ENCODE assay signal across 12 cellular contexts in genomic region chr3:186815490-186815889, GRCh38. TPM values are rescaled to one million over a fixed set of nuclear protein-coding genes. Genes with fewer than 3 reads are reported as not detected.
DNase-seq lines count a peak whose midpoint lies in the region; ATAC-seq and TF ChIP-seq lines count a peak whose summit lies in the region.
"Had no signal": no experiment of that assay in that cellular context is flagged by ENCODE, and none has a peak within 500 bp of the region (broad histone marks: within the 10 kb centered on the region; RNA-seq: fewer than 3 reads in every experiment).

No MANE protein-coding gene starts in this region.

- no peak for TF ChIP-seq CTCF in esophagus squamous epithelium (IDR thresholded peaks at IDR 0.05)
- no peak for TF ChIP-seq CTCF in adrenal gland (IDR thresholded peaks at IDR 0.05)

- peak overlapping the region; percentile 13 for H3K4me2 ChIP-seq in Karpas-422 (ENCODE audit: low read depth, low read length, poor library complexity, severe bottlenecking)

- H3K27me3 ChIP-seq in Karpas-422 (ENCODE audit: low read length): no peaks in the 10 kb centered on the region
- peaks cover 0 to 33% (median 0%) of the 10 kb centered on the region in 4 donors for H3K27me3 ChIP-seq in esophagus squamous epithelium
- H3K27me3 ChIP-seq in adrenal gland: no peaks in the 10 kb centered on the region

- no peaks in the 10 kb centered on the region for H3K9me3 ChIP-seq in Karpas-422 (ENCODE audit: low read length)
- no peaks in the 10 kb centered on the region for H3K9me3 ChIP-seq in esophagus squamous epithelium
- H3K9me3 ChIP-seq in adrenal gland (replicated peaks in 1 of 3): no peaks in the 10 kb centered on the region

- H3K27ac ChIP-seq in Karpas-422 (ENCODE audit: low read length): no peak overlapping the region
- H3K27ac ChIP-seq in esophagus squamous epithelium: no peak overlapping the region
- no peak overlapping the region for H3K27ac ChIP-seq in adrenal gland

- ATAC-seq in GM18870 (IDR thresholded peaks at IDR 0.05; ENCODE audit: unreplicated experiment): no peak
- ATAC-seq: stimulated activated naive B cell treated with anti-CD40 and anti-IgM and Interleukin-4, amounts not matched to agents 10 μg/mL and 1 μg/mL and 100 μg/mL, for 72 hours had no signal

- H3K4me3 ChIP-seq in Karpas-422 (ENCODE audit: low read length) (no peak overlapping the region), esophagus squamous epithelium (no peak overlapping the region), adrenal gland (no peak overlapping the region)

- no peaks in the 10 kb centered on the region for H3K79me2 ChIP-seq in Karpas-422 (ENCODE audit: low read length)

- 86 to 89% methylated on average over 1 of the region's 1 CpG for WGBS in esophagus squamous epithelium, 2 donors
- WGBS in adrenal gland, 4 donors: 70 to 96% (median 87%) methylated on average over 1 of the region's 1 CpG

- H2AFZ ChIP-seq in Karpas-422 (ENCODE audit: low read length): peak overlapping the region; percentile 12; the same call in 1 of the 2 replicates

- no peaks in the 10 kb centered on the region for H4K20me1 ChIP-seq in Karpas-422 (ENCODE audit: insufficient read depth, low read depth, low read length)

- no peaks in the 10 kb centered on the region for H3K36me3 ChIP-seq in Karpas-422 (ENCODE audit: insufficient read depth, low read length)
- H3K36me3 ChIP-seq in esophagus squamous epithelium: no peaks in the 10 kb centered on the region
- H3K36me3 ChIP-seq in adrenal gland (replicated peaks in 1 of 2): no peaks in the 10 kb centered on the region

- H3K4me1 ChIP-seq in Karpas-422 (ENCODE audit: low read length): peaks cover 7% of the 10 kb centered on the region
- H3K4me1 ChIP-seq in esophagus squamous epithelium: no peaks in the 10 kb centered on the region
- H3K4me1 ChIP-seq in adrenal gland (replicated peaks in 1 of 2): no peaks in the 10 kb centered on the region

- no peak for TF ChIP-seq POLR2A in esophagus squamous epithelium (IDR thresholded peaks at IDR 0.05)
- TF ChIP-seq POLR2A in adrenal gland (IDR thresholded peaks at IDR 0.05): no peak

- intact Hi-C loops in esophagus squamous epithelium (cut with DNase I): loop anchor here (5.0 kb wide), 1 partner anchor 203 kb away; the partner anchor contains the start of gene AHSG
- intact Hi-C loops in adrenal gland (cut with DNase I): loop anchor here in 1 of 2 donors (5.0 kb wide), 1 partner anchor 198 kb away; no protein-coding TSS in a partner anchor

- H3K9ac ChIP-seq in Karpas-422 (ENCODE audit: low read length): no peak overlapping the region

- DNase-seq in COLO829 (ENCODE audit: low spot score) (peak; percentile 63), Karpas-422 (no peak), SIG-M5 treated with dmso at 0.1 percent for 504 hours (lab: John Stamatoyannopoulos, UW; ENCODE audit: unreplicated experiment) (peak; percentile 92), hepatic stellate cell (ENCODE audit: low spot score) (peak; percentile 60), esophagus squamous epithelium (lab: John Stamatoyannopoulos, UW) (no peak), COR-L47 (lab: John Stamatoyannopoulos, UW) (no peak), adrenal gland (no peak)
- DNase-seq: NCI-H510A; stimulated activated CD4-positive, alpha-beta T cell treated with anti-CD3 and anti-CD28 coated beads, Interleukin-12 subunit alpha, Interleukin-12 subunit beta, amount 100 ng/mL, for 4 hours; stimulated activated naive B cell treated with anti-CD40 and anti-IgM and Interleukin-4, amounts not matched to agents 10 μg/mL and 1 μg/mL and 100 μg/mL, for 72 hours had no signal

- H3K9me2 ChIP-seq in Karpas-422 (replicated peaks; ENCODE audit: insufficient read depth, low read length): no peaks in the 10 kb centered on the region

RNA-seq across cellular contexts. Expression of gene RFC4, which starts 9.2 kb away (rescaled TPM):
- 59.7 and 80.7 TPM in 2 replicates for total RNA-seq in Karpas-422 (2014; rRNA removed; shearing (Covaris generic); ENCODE audit: low replicate concordance)
- 10 to 100 TPM in 3 of 4 donors, 1 to 10 TPM in 1; 6.6 to 23.5 (median 15.9) TPM for total RNA-seq in esophagus squamous epithelium
- 10 to 100 TPM in 2 of 8 donors, 1 to 10 TPM in 6; 5.3 to 12.1 (median 8.6) TPM for total RNA-seq in adrenal gland
- 10 to 100 TPM in 2 of 3 donors, 1 to 10 TPM in 1; 9.0 to 13.1 (median 12.1) TPM for polyA plus RNA-seq in adrenal gland

RNA-seq across cellular contexts. Expression of gene ADIPOQ, which starts 27.0 kb away (rescaled TPM):
- not detected in 2 replicates for total RNA-seq in Karpas-422 (2014; rRNA removed; shearing (Covaris generic); ENCODE audit: low replicate concordance)
- total RNA-seq in esophagus squamous epithelium: not detected
- 10 to 100 TPM in 1 of 8 donors, 1 to 10 TPM in 5, under 1 TPM in 2; 0.18 to 10.4 (median 2.5) TPM for total RNA-seq in adrenal gland
- 10 to 100 TPM in 1 of 3 donors, under 1 TPM in 2; 0.71 to 18.0 (median 0.97) TPM for polyA plus RNA-seq in adrenal gland
- total RNA-seq: myocyte had no signal

RNA-seq across cellular contexts. Expression of gene EIF4A2, which starts 32.1 kb away (rescaled TPM):
- total RNA-seq in Karpas-422 (2014; rRNA removed; shearing (Covaris generic); ENCODE audit: low replicate concordance): 541 and 657 TPM in 2 replicates
- total RNA-seq in esophagus squamous epithelium: 100 to 1,000 TPM; 172 to 363 (median 205) TPM
- 100 to 1,000 TPM; 221 to 774 (median 444) TPM for total RNA-seq in adrenal gland
- 100 to 1,000 TPM; 506 to 547 (median 520) TPM for polyA plus RNA-seq in adrenal gland

Comparison
In these comparisons a context has a peak if more than half of its experiments do, and no peak if none do; other contexts are left out.
1. DNase-seq: peak in COLO829 (single experiment), SIG-M5 treated with dmso at 0.1 percent for 504 hours (single experiment) and hepatic stellate cell (single experiment); none in Karpas-422 (single experiment), esophagus squamous epithelium (single experiment), COR-L47 (single experiment) and adrenal gland (0 of 7).